Comparison of ENCODE assay signal across 9 cellular contexts in genomic region chr5:163916376-163916775, GRCh38.
DNase-seq lines count a peak whose midpoint lies in the region; ATAC-seq, FAIRE-seq and TF ChIP-seq lines count a peak whose summit lies in the region.
"Had no signal": no experiment of that assay in that cellular context is flagged by ENCODE, and none has a peak within 500 bp of the region (broad histone marks: within the 10 kb centered on the region; RNA-seq: fewer than 3 reads in every experiment).

No MANE protein-coding gene starts in this region.

- H3K4me1 ChIP-seq in endothelial cell of umbilical vein (ENCODE audit: control insufficient read depth, extremely low read depth, insufficient read depth, low read length) (no peaks in the 10 kb centered on the region), thyroid gland (no peaks in the 10 kb centered on the region)

- H3K27me3 ChIP-seq in endothelial cell of umbilical vein (ENCODE audit: control insufficient read depth in 2 of 2, insufficient read depth in 2 of 2, low read length in 2 of 2) (no peaks in the 10 kb centered on the region), H7 (ENCODE audit: control insufficient read depth, insufficient read depth, low read length) (no peaks in the 10 kb centered on the region), thyroid gland (no peaks in the 10 kb centered on the region)

- intact Hi-C loops in endothelial cell of umbilical vein (cut with micrococcal nuclease), result no loop called here
- intact Hi-C loops in posterior vena cava (cut with DNase I), result no loop called here
- intact Hi-C loops in thyroid gland (cut with DNase I), result no loop called here

- 84 to 97% methylated on average over 2 of the region's 2 CpGs for WGBS in thyroid gland, 2 donors

- TF ChIP-seq CTCF in GM12865 (IDR thresholded peaks at IDR 0.05; ENCODE audit: insufficient read depth, low read depth, low read length, missing control alignments), result no peak
- TF ChIP-seq CTCF in endothelial cell of umbilical vein (IDR thresholded peaks at IDR 0.05; ENCODE audit: extremely low read depth in 1 of 2, insufficient read depth in 1 of 2, low read depth in 1 of 2, low read length in 2 of 2), result no peak
- no peak for TF ChIP-seq CTCF in thyroid gland (IDR thresholded peaks at IDR 0.05)

- ATAC-seq in GM21515 (IDR thresholded peaks at IDR 0.05; ENCODE audit: unreplicated experiment) (peak; percentile 91), HG03575 (IDR thresholded peaks at IDR 0.05; ENCODE audit: extremely low read depth, insufficient number of reproducible peaks, low FRiP score, unreplicated experiment) (peak; percentile 86)

- no TSS peak for BruUV-seq in endothelial cell of umbilical vein (replicated peaks; lab: Mats Ljungman, UMichigan)

- dilution Hi-C loops in endothelial cell of umbilical vein (cut with MboI; ENCODE audit: extremely low pct_ligation_motif_present, low sequenced_read_pairs), result no loop called here

- no peaks in the 10 kb centered on the region for H3K79me2 ChIP-seq in endothelial cell of umbilical vein (ENCODE audit: control insufficient read depth, insufficient read depth, low read length)

- no peaks in the 10 kb centered on the region for H4K20me1 ChIP-seq in endothelial cell of umbilical vein (replicated peaks; ENCODE audit: control insufficient read depth, extremely low read depth, insufficient read depth, low read length)

- no peak overlapping the region for H3K27ac ChIP-seq in endothelial cell of umbilical vein (ENCODE audit: insufficient read depth, low read depth, low read length)
- no peak overlapping the region for H3K27ac ChIP-seq in thyroid gland

- DNase-seq in GM12865 (ENCODE audit: low read depth), result peak; percentile 94
- DNase-seq in endothelial cell of umbilical vein (ENCODE audit: low read depth, low spot score), result peak; percentile 22
- DNase-seq in H7, result no peak
- no peak for DNase-seq in posterior vena cava (ENCODE audit: low spot score)
- no peak for DNase-seq in NCI-H2196 (lab: John Stamatoyannopoulos, UW; ENCODE audit: unreplicated experiment)
- no peak for DNase-seq in thyroid gland

- CTCF ChIA-PET in endothelial cell of umbilical vein (lab: Charles Lee), result no interaction called here

- H3K9ac ChIP-seq in endothelial cell of umbilical vein (replicated peaks; ENCODE audit: extremely low read depth, insufficient read depth, low read length), result no peak overlapping the region

- no peaks in the 10 kb centered on the region for H3K9me3 ChIP-seq in endothelial cell of umbilical vein (replicated peaks; ENCODE audit: control insufficient read depth, insufficient read depth, low read length)
- no peaks in the 10 kb centered on the region for H3K9me3 ChIP-seq in thyroid gland

- no peak for TF ChIP-seq POLR2A in endothelial cell of umbilical vein (IDR thresholded peaks at IDR 0.05; ENCODE audit: low read depth, low read length)
- no peak for TF ChIP-seq POLR2A in thyroid gland (IDR thresholded peaks at IDR 0.05)

- no peaks in the 10 kb centered on the region for H3K36me3 ChIP-seq in endothelial cell of umbilical vein (ENCODE audit: control insufficient read depth in 2 of 2, extremely low read depth in 1 of 2, insufficient read depth in 2 of 2, low read length in 2 of 2)
- H3K36me3 ChIP-seq in H7 (replicated peaks; ENCODE audit: control insufficient read depth, insufficient read depth, low read length), result no peaks in the 10 kb centered on the region
- no peaks in the 10 kb centered on the region for H3K36me3 ChIP-seq in thyroid gland

- no peaks in the 10 kb centered on the region for H3K9me1 ChIP-seq in endothelial cell of umbilical vein (replicated peaks; ENCODE audit: control insufficient read depth, extremely low read depth, insufficient read depth, low read length)

- POLR2A ChIA-PET in endothelial cell of umbilical vein (lab: Charles Lee), result no interaction called here

- H2AFZ ChIP-seq in endothelial cell of umbilical vein (ENCODE audit: low read depth, low read length), result peak overlapping the region; percentile 60

- FAIRE-seq in endothelial cell of umbilical vein (lab: Jason Lieb, UNC), result peak; percentile 15
- FAIRE-seq: colon had no signal

- peak overlapping the region; percentile 42 for H3K4me3 ChIP-seq in GM12865 (ENCODE audit: low read depth, low read length)
- H3K4me3 ChIP-seq in endothelial cell of umbilical vein (replicated peaks in 1 of 3; ENCODE audit: insufficient read depth in 1 of 3, low read depth in 1 of 3, low read length in 3 of 3), result no peak overlapping the region
- no peak overlapping the region for H3K4me3 ChIP-seq in H7 (ENCODE audit: insufficient read depth, low read depth, low read length)
- H3K4me3 ChIP-seq in thyroid gland (replicated peaks in 1 of 3), result no peak overlapping the region

- H3K4me2 ChIP-seq in endothelial cell of umbilical vein (ENCODE audit: insufficient read depth, low read length), result no peak overlapping the region

TF ChIP-seq in endothelial cell of umbilical vein, 7 proteins besides CTCF, POLR2A, EP300 and RAD21:
- TF ChIP-seq POLR2AphosphoS5 (IDR thresholded peaks at IDR 0.05; ENCODE audit: insufficient read depth, low read depth, low read length), result no peak

Comparison
In these comparisons a context has a peak if more than half of its experiments do, and no peak if none do; other contexts are left out.
1. DNase-seq: peak in GM12865 (single experiment) and endothelial cell of umbilical vein (single experiment); none in H7 (single experiment), posterior vena cava (single experiment), NCI-H2196 (single experiment) and thyroid gland (0 of 2).